In genomic region chr1:39410915-39411436, GRCh38 we compare ENCODE assay signal across 8 cellular contexts.
DNase-seq lines count a peak whose midpoint lies in the region; ATAC-seq, FAIRE-seq and TF ChIP-seq lines count a peak whose summit lies in the region.

No MANE protein-coding gene starts in this region.

- H3K27ac ChIP-seq in body of pancreas (peak overlapping the region in 1 of 4 donors; percentile 94), iPS-20b (ENCODE audit: low read length) (no peak overlapping the region), small intestine (ENCODE audit: low read depth in 1 of 2, low read length in 1 of 2) (no peak overlapping the region)

- ATAC-seq in body of pancreas = peak; percentile 25
- no peak for ATAC-seq in HG03378 (IDR thresholded peaks at IDR 0.05; ENCODE audit: unreplicated experiment)
- no peak for ATAC-seq in GM19324 (IDR thresholded peaks at IDR 0.05; ENCODE audit: low FRiP score, unreplicated experiment)

- H3K27me3 ChIP-seq in body of pancreas = no peaks in the 10 kb centered on the region
- H3K27me3 ChIP-seq in iPS-20b (ENCODE audit: insufficient read depth, low read length) = no peaks in the 10 kb centered on the region
- H3K27me3 ChIP-seq in small intestine (ENCODE audit: control insufficient read depth in 2 of 2, insufficient read depth in 2 of 2, low read length in 2 of 2) = no peaks in the 10 kb centered on the region

- H3K4me1 ChIP-seq in body of pancreas (peaks cover 77% of the 10 kb centered on the region), iPS-20b (ENCODE audit: insufficient read depth, low read length) (peaks cover 28% of the 10 kb centered on the region), small intestine (ENCODE audit: control insufficient read depth in 2 of 2, insufficient read depth in 1 of 2, low read depth in 1 of 2, low read length in 1 of 2) (peaks cover 0 to 31% of the 10 kb centered on the region in 2 donors)

- peak; percentile 74 for TF ChIP-seq CTCF in LNCAP (IDR thresholded peaks at IDR 0.05)
- peak; percentile 42 to 88 (median 81) for TF ChIP-seq CTCF in body of pancreas (IDR thresholded peaks at IDR 0.05)

- no peak overlapping the region for H3K4me3 ChIP-seq in body of pancreas
- H3K4me3 ChIP-seq in iPS-20b (ENCODE audit: low read length) = peak overlapping the region; percentile 74
- H3K4me3 ChIP-seq in small intestine (ENCODE audit: low read depth in 1 of 2, low read length in 2 of 2) = no peak overlapping the region

- TF ChIP-seq POLR2A in body of pancreas (IDR thresholded peaks at IDR 0.05) = peak in 1 of 3 donors; percentile 24

- intact Hi-C loops in body of pancreas (cut with DNase I) = no loop called here

- no peak for FAIRE-seq in small intestine (lab: Jason Lieb, UNC)

- DNase-seq in DMS114 treated with DMSO at 0.1 percent for 48 hours (lab: John Stamatoyannopoulos, UW; ENCODE audit: unreplicated experiment) (peak; percentile 25), T-helper 22 cell (ENCODE audit: low read depth) (peak; percentile 17), body of pancreas (peak; percentile 84 to 91 (median 88)), small intestine (peak; percentile 73)

- 12 to 22% methylated on average over 3 of the region's 3 CpGs for WGBS in body of pancreas, 2 donors
- WGBS in small intestine, 3 donors = 12 to 28% (median 27%) methylated on average over 3 of the region's 3 CpGs

- H3K9ac ChIP-seq in iPS-20b (ENCODE audit: low read depth, low read length) = peak overlapping the region; percentile 71; the same call in 1 of the 2 replicates

- H3K9me3 ChIP-seq in body of pancreas (no peaks in the 10 kb centered on the region), iPS-20b (ENCODE audit: insufficient read depth, low read depth, low read length) (no peaks in the 10 kb centered on the region), small intestine (ENCODE audit: control insufficient read depth, low read depth) (no peaks in the 10 kb centered on the region)

- peaks cover 0 to 1% of the 10 kb centered on the region in 2 donors for H3K36me3 ChIP-seq in body of pancreas (replicated peaks in 1 of 2; ENCODE audit: insufficient read depth in 1 of 2, low read depth in 2 of 2)
- H3K36me3 ChIP-seq in iPS-20b (ENCODE audit: insufficient read depth, low read depth, low read length) = peaks cover 44% of the 10 kb centered on the region; the same call in 1 of the 2 replicates
- H3K36me3 ChIP-seq in small intestine (ENCODE audit: control insufficient read depth in 2 of 2, insufficient read depth in 2 of 2, low read length in 2 of 2) = peaks cover 2% of the 10 kb centered on the region in 2 donors

Comparison
In these comparisons a context has a peak if more than half of its experiments do, and no peak if none do; other contexts are left out.
1. DNase-seq: peak in every context shown above with its lines; median percentile 88 in body of pancreas; 73 in small intestine; 25 in DMS114 treated with DMSO at 0.1 percent for 48 hours; 17 in T-helper 22 cell.